1 cellular context compared by ENCODE assay signal in genomic region chr17:43755389-43755875, GRCh38.
TF ChIP-seq lines count a peak whose summit lies in the region.

No MANE protein-coding gene starts in this region.

TF ChIP-seq in HepG2, 621 proteins besides CTCF, POLR2A, EP300 and RAD21 (continues in another document):
- TF ChIP-seq ZNF430 (CRISPR knock-in tag; IDR thresholded peaks at IDR 0.05) (peak; percentile 64; the same call in 1 of the 2 replicates), ATF7-NPFF (CRISPR knock-in tag; IDR thresholded peaks at IDR 0.05; ENCODE audit: low read depth) (peak; percentile 77; the same call in 1 of the 2 replicates), ZNF768 (CRISPR knock-in tag; IDR thresholded peaks at IDR 0.05) (0 out of 2 replicates have a peak, but pooled peaks have one; percentile 41), ZNF280B (CRISPR knock-in tag; IDR thresholded peaks at IDR 0.05; ENCODE audit: borderline replicate concordance) (no peak), NONO (IDR thresholded peaks at IDR 0.05) (no peak), NONO (CRISPR knock-in tag; conservative IDR thresholded peaks at IDR 0.05) (0 out of 2 replicates have a peak, but pooled peaks have one; percentile 45), HNRNPK (IDR thresholded peaks at IDR 0.05; ENCODE audit: low read depth, low read length, poor library complexity, severe bottlenecking) (no peak), ZFX (CRISPR knock-in tag; IDR thresholded peaks at IDR 0.05; ENCODE audit: low read depth) (peak; percentile 59), WIZ (CRISPR knock-in tag; IDR thresholded peaks at IDR 0.05) (no peak), KMT2B (CRISPR knock-in tag; IDR thresholded peaks at IDR 0.05) (no peak), PAF1 (CRISPR knock-in tag; IDR thresholded peaks at IDR 0.05) (no peak), NFRKB (IDR thresholded peaks at IDR 0.05) (no peak), KDM6A (CRISPR knock-in tag; IDR thresholded peaks at IDR 0.05; ENCODE audit: low read depth) (no peak), PHF8 (CRISPR knock-in tag; IDR thresholded peaks at IDR 0.05) (0 out of 2 replicates have a peak, but pooled peaks have one; percentile 21), ZFY (CRISPR knock-in tag; IDR thresholded peaks at IDR 0.05) (peak; percentile 63), GABPB1 (CRISPR knock-in tag; IDR thresholded peaks at IDR 0.05) (peak; percentile 68; the same call in 1 of the 2 replicates), KLF16 (CRISPR knock-in tag; IDR thresholded peaks at IDR 0.05) (0 out of 4 replicates have a peak, but pooled peaks of 1 of the 2 experiments have one; percentile 24), MYPOP (CRISPR knock-in tag; IDR thresholded peaks at IDR 0.05) (peak; percentile 68; the same call in 1 of the 2 replicates), NRL (CRISPR knock-in tag; IDR thresholded peaks at IDR 0.05; ENCODE audit: borderline replicate concordance) (peak; percentile 33; the same call in 1 of the 2 replicates), SALL1 (CRISPR knock-in tag; IDR thresholded peaks at IDR 0.05) (0 out of 2 replicates have a peak, but pooled peaks have one; percentile 43), ZBTB40 (IDR thresholded peaks at IDR 0.05) (no peak), ZBTB40 (CRISPR knock-in tag; IDR thresholded peaks at IDR 0.05) (peak; percentile 57; the same call in 1 of the 2 replicates), EHMT2 (IDR thresholded peaks at IDR 0.05; ENCODE audit: borderline replicate concordance, low read depth, low read length) (no peak), ZNF792 (CRISPR knock-in tag; IDR thresholded peaks at IDR 0.05) (peak; percentile 60; the same call in 1 of the 2 replicates), KDM5B (CRISPR knock-in tag; IDR thresholded peaks at IDR 0.05; ENCODE audit: borderline replicate concordance) (peak; percentile 31; the same call in 1 of the 2 replicates), RORA (CRISPR knock-in tag; IDR thresholded peaks at IDR 0.05) (no peak), ZNF776 (CRISPR knock-in tag; IDR thresholded peaks at IDR 0.05) (peak; percentile 84; the same call in 1 of the 2 replicates), ZNF704 (CRISPR knock-in tag; IDR thresholded peaks at IDR 0.05; ENCODE audit: borderline replicate concordance) (no peak), ZSCAN21 (CRISPR knock-in tag; IDR thresholded peaks at IDR 0.05; ENCODE audit: borderline replicate concordance) (0 out of 2 replicates have a peak, but pooled peaks have one; percentile 31), ETV5 (CRISPR knock-in tag; IDR thresholded peaks at IDR 0.05; ENCODE audit: borderline replicate concordance) (peak; percentile 25; the same call in 1 of the 2 replicates), AKAP8 (CRISPR knock-in tag; IDR thresholded peaks at IDR 0.05) (no peak)
- TF ChIP-seq, protein P1, sequence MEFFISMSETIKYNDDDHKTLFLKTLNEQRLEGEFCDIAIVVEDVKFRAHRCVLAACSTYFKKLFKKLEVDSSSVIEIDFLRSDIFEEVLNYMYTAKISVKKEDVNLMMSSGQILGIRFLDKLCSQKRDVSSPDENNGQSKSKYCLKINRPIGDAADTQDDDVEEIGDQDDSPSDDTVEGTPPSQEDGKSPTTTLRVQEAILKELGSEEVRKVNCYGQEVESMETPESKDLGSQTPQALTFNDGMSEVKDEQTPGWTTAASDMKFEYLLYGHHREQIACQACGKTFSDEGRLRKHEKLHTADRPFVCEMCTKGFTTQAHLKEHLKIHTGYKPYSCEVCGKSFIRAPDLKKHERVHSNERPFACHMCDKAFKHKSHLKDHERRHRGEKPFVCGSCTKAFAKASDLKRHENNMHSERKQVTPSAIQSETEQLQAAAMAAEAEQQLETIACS (CRISPR knock-in tag; IDR thresholded peaks at IDR 0.05), result peak; percentile 56; the same call in 1 of the 2 replicates
- TF ChIP-seq, protein P2, sequence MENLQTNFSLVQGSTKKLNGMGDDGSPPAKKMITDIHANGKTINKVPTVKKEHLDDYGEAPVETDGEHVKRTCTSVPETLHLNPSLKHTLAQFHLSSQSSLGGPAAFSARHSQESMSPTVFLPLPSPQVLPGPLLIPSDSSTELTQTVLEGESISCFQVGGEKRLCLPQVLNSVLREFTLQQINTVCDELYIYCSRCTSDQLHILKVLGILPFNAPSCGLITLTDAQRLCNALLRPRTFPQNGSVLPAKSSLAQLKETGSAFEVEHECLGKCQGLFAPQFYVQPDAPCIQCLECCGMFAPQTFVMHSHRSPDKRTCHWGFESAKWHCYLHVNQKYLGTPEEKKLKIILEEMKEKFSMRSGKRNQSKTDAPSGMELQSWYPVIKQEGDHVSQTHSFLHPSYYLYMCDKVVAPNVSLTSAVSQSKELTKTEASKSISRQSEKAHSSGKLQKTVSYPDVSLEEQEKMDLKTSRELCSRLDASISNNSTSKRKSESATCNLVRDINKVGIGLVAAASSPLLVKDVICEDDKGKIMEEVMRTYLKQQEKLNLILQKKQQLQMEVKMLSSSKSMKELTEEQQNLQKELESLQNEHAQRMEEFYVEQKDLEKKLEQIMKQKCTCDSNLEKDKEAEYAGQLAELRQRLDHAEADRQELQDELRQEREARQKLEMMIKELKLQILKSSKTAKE (CRISPR knock-in tag; IDR thresholded peaks at IDR 0.05; ENCODE audit: borderline replicate concordance), result 0 out of 2 replicates have a peak, but pooled peaks have one; percentile 13
- TF ChIP-seq, protein P3, sequence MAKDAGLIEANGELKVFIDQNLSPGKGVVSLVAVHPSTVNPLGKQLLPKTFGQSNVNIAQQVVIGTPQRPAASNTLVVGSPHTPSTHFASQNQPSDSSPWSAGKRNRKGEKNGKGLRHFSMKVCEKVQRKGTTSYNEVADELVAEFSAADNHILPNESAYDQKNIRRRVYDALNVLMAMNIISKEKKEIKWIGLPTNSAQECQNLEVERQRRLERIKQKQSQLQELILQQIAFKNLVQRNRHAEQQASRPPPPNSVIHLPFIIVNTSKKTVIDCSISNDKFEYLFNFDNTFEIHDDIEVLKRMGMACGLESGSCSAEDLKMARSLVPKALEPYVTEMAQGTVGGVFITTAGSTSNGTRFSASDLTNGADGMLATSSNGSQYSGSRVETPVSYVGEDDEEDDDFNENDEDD (CRISPR knock-in tag; IDR thresholded peaks at IDR 0.05; ENCODE audit: borderline replicate concordance), result peak; percentile 56; the same call in 1 of the 2 replicates
- TF ChIP-seq, protein P4, sequence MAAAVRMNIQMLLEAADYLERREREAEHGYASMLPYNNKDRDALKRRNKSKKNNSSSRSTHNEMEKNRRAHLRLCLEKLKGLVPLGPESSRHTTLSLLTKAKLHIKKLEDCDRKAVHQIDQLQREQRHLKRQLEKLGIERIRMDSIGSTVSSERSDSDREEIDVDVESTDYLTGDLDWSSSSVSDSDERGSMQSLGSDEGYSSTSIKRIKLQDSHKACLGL (CRISPR knock-in tag; IDR thresholded peaks at IDR 0.05), result peak; percentile 54; the same call in 1 of the 2 replicates
- TF ChIP-seq, protein P5, sequence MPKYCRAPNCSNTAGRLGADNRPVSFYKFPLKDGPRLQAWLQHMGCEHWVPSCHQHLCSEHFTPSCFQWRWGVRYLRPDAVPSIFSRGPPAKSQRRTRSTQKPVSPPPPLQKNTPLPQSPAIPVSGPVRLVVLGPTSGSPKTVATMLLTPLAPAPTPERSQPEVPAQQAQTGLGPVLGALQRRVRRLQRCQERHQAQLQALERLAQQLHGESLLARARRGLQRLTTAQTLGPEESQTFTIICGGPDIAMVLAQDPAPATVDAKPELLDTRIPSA (CRISPR knock-in tag; IDR thresholded peaks at IDR 0.05; ENCODE audit: borderline replicate concordance), result 0 out of 2 replicates have a peak, but pooled peaks have one; percentile 32
- TF ChIP-seq, protein P6, sequence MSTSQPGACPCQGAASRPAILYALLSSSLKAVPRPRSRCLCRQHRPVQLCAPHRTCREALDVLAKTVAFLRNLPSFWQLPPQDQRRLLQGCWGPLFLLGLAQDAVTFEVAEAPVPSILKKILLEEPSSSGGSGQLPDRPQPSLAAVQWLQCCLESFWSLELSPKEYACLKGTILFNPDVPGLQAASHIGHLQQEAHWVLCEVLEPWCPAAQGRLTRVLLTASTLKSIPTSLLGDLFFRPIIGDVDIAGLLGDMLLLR (CRISPR knock-in tag; IDR thresholded peaks at IDR 0.05), result 0 out of 2 replicates have a peak, but pooled peaks have one; percentile 43
- TF ChIP-seq, protein P7, sequence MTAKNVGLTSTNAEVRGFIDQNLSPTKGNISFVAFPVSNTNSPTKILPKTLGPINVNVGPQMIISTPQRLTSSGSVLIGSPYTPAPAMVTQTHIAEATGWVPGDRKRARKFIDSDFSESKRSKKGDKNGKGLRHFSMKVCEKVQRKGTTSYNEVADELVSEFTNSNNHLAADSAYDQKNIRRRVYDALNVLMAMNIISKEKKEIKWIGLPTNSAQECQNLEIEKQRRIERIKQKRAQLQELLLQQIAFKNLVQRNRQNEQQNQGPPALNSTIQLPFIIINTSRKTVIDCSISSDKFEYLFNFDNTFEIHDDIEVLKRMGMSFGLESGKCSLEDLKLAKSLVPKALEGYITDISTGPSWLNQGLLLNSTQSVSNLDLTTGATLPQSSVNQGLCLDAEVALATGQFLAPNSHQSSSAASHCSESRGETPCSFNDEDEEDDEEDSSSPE (CRISPR knock-in tag; IDR thresholded peaks at IDR 0.05), result peak; percentile 49; the same call in 1 of the 2 replicates
